In genomic region chr6:37916675-37917074, GRCh38 we compare ENCODE assay signal across 21 cellular contexts.
DNase-seq lines count a peak whose midpoint lies in the region; ATAC-seq, FAIRE-seq and TF ChIP-seq lines count a peak whose summit lies in the region.
"Had no signal": no experiment of that assay in that cellular context is flagged by ENCODE, and none has a peak within 500 bp of the region (broad histone marks: within the 10 kb centered on the region; RNA-seq: fewer than 3 reads in every experiment).

No MANE protein-coding gene starts in this region.

- H3K4me3 Mint-ChIP-seq in stimulated activated naive CD8-positive, alpha-beta T cell treated with anti-CD3 and anti-CD28 coated beads, Interleukin-15, amount 100 ng/mL, for 72 hours = no peak overlapping the region
- H3K4me3 Mint-ChIP-seq: CD4-positive, CD25-positive, alpha-beta regulatory T cell had no signal

- H3K36me3 ChIP-seq in bronchial epithelial cell (ENCODE audit: control insufficient read depth, insufficient read depth, low read length) (no peaks in the 10 kb centered on the region), prostate gland (no peaks in the 10 kb centered on the region), esophagus squamous epithelium (peaks cover 0 to 14% (median 0%) of the 10 kb centered on the region in 3 donors)
- H3K36me3 ChIP-seq: BE2C, SJSA1 had no signal

- peaks cover 37% of the 10 kb centered on the region for H3K4me1 Mint-ChIP-seq in stimulated activated naive CD8-positive, alpha-beta T cell treated with anti-CD3 and anti-CD28 coated beads, Interleukin-15, amount 100 ng/mL, for 72 hours

- no peaks in the 10 kb centered on the region for H3K9me3 Mint-ChIP-seq in stimulated activated naive CD8-positive, alpha-beta T cell treated with anti-CD3 and anti-CD28 coated beads, Interleukin-15, amount 100 ng/mL, for 72 hours
- H3K9me3 Mint-ChIP-seq: CD4-positive, CD25-positive, alpha-beta regulatory T cell had no signal

- WGBS in prostate gland = 95% methylated on average over 2 of the region's 2 CpGs
- WGBS in esophagus squamous epithelium, 2 donors = 96 to 98% methylated on average over 2 of the region's 2 CpGs

- no peaks in the 10 kb centered on the region for H3K27me3 Mint-ChIP-seq in stimulated activated naive CD8-positive, alpha-beta T cell treated with anti-CD3 and anti-CD28 coated beads, Interleukin-15, amount 100 ng/mL, for 72 hours
- H3K27me3 Mint-ChIP-seq: CD4-positive, CD25-positive, alpha-beta regulatory T cell had no signal

- TF ChIP-seq POLR2A in prostate gland (IDR thresholded peaks at IDR 0.05) (no peak), esophagus squamous epithelium (IDR thresholded peaks at IDR 0.05) (no peak)

- H3K27ac ChIP-seq in prostate gland (no peak overlapping the region), esophagus squamous epithelium (no peak overlapping the region)
- H3K27ac ChIP-seq: PC-9, SJSA1 had no signal

- no peak for FAIRE-seq in bronchial epithelial cell (lab: Jason Lieb, UNC)
- FAIRE-seq: A204.1 had no signal

- TF ChIP-seq CTCF in bronchial epithelial cell (IDR thresholded peaks at IDR 0.05; ENCODE audit: insufficient read depth, low read length, severe bottlenecking) = no peak
- TF ChIP-seq CTCF in prostate gland (IDR thresholded peaks at IDR 0.05) = no peak
- TF ChIP-seq CTCF in esophagus squamous epithelium (IDR thresholded peaks at IDR 0.05) = no peak

- no peaks in the 10 kb centered on the region for H3K27me3 ChIP-seq in bronchial epithelial cell (ENCODE audit: control insufficient read depth, insufficient read depth, low read length)
- no peaks in the 10 kb centered on the region for H3K27me3 ChIP-seq in prostate gland (replicated peaks; ENCODE audit: insufficient read depth)
- no peaks in the 10 kb centered on the region for H3K27me3 ChIP-seq in esophagus squamous epithelium
- H3K27me3 ChIP-seq: BE2C, SJSA1 had no signal

- H3K9me3 ChIP-seq in prostate gland (no peaks in the 10 kb centered on the region), esophagus squamous epithelium (no peaks in the 10 kb centered on the region)
- H3K9me3 ChIP-seq: BE2C, SJSA1 had no signal

- H3K27ac Mint-ChIP-seq in stimulated activated naive CD8-positive, alpha-beta T cell treated with anti-CD3 and anti-CD28 coated beads, Interleukin-15, amount 100 ng/mL, for 72 hours = no peak overlapping the region

- H3K4me3 ChIP-seq in bronchial epithelial cell (ENCODE audit: low read depth, low read length) = no peak overlapping the region
- H3K4me3 ChIP-seq in prostate gland = no peak overlapping the region
- H3K4me3 ChIP-seq in esophagus squamous epithelium = no peak overlapping the region
- H3K4me3 ChIP-seq: PC-9, SJSA1 had no signal

- no peak for DNase-seq in stimulated activated naive CD8-positive, alpha-beta T cell treated with anti-CD3 and anti-CD28 coated beads, Interleukin-15, Interleukin-2, amounts not matched to agents 100 U/mL and 50 U/mL, for 24 hours
- no peak for DNase-seq in stimulated activated naive CD8-positive, alpha-beta T cell treated with anti-CD3 and anti-CD28 coated beads, Interleukin-15, amount 100 ng/mL, for 72 hours
- DNase-seq in bronchial epithelial cell (ENCODE audit: low read depth) (peak; percentile 72), left lobe of liver (ENCODE audit: low spot score) (no peak), prostate gland (ENCODE audit: low spot score) (no peak), NCI-H446 treated with DMSO at 0.1 percent for 48 hours (lab: John Stamatoyannopoulos, UW) (no peak), esophagus squamous epithelium (lab: John Stamatoyannopoulos, UW) (no peak)
- DNase-seq: BE2C; CD4-positive, CD25-positive, alpha-beta regulatory T cell; COR-L47; HCEC 1CT; KG1; MV-4-11; NCI-H1417; NCI-H187 treated with DMSO at 0.1 percent for 48 hours; NCI-H226; NCI-H524 treated with DMSO at 0.1 percent for 48 hours; PC-9 had no signal

- intact Hi-C loops in prostate gland (cut with DNase I) (no loop called here), esophagus squamous epithelium (cut with DNase I) (no loop called here)

- H3K4me1 ChIP-seq in prostate gland (replicated peaks) = no peaks in the 10 kb centered on the region
- peaks cover 0 to 44% (median 9%) of the 10 kb centered on the region in 3 donors for H3K4me1 ChIP-seq in esophagus squamous epithelium
- H3K4me1 ChIP-seq: BE2C had no signal

- ATAC-seq in stimulated activated naive CD8-positive, alpha-beta T cell treated with anti-CD3 and anti-CD28 coated beads, Interleukin-15, Interleukin-2, amounts not matched to agents 100 U/mL and 50 U/mL, for 24 hours = peak; percentile 59
- no peak for ATAC-seq in stimulated activated naive CD8-positive, alpha-beta T cell treated with anti-CD3 and anti-CD28 coated beads, Interleukin-15, amount 100 ng/mL, for 72 hours
- ATAC-seq in left lobe of liver = peak; percentile 21
- ATAC-seq in HG03108 (IDR thresholded peaks at IDR 0.05; ENCODE audit: unreplicated experiment) = no peak

Comparison
In these comparisons a context has a peak if more than half of its experiments do, and no peak if none do; other contexts are left out.
1. ATAC-seq: peak in stimulated activated naive CD8-positive, alpha-beta T cell treated with anti-CD3 and anti-CD28 coated beads, Interleukin-15, Interleukin-2, amounts not matched to agents 100 U/mL and 50 U/mL, for 24 hours (single experiment) and left lobe of liver (single experiment); none in stimulated activated naive CD8-positive, alpha-beta T cell treated with anti-CD3 and anti-CD28 coated beads, Interleukin-15, amount 100 ng/mL, for 72 hours (single experiment) and HG03108 (single experiment).